8 cellular contexts compared by ENCODE assay signal in the genomic region with DNA sequence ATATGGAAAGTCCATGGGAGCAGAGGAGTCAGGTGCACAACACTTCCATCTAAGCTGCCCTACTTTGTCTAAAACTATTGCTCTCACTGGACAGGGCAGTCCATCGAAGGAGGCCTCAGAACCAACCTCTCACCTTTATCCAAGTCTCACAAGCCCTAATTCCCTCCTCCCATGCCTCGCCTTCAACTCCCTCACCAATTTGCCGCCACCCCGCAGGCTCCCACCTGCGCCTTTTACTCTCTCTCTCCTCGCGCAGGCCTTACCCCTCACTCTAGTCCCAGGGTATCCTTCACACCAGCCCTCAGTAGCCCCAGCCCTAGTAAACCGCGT. TPM values are rescaled to one million over a fixed set of nuclear protein-coding genes. Genes with fewer than 3 reads are reported as not detected.
DNase-seq lines count a peak whose midpoint lies in the region; ATAC-seq and TF ChIP-seq lines count a peak whose summit lies in the region.

No MANE protein-coding gene starts in this region.

- peak overlapping the region; percentile 98 for H2AFZ ChIP-seq in osteoblast (ENCODE audit: low read length)

- H3K27ac ChIP-seq in osteoblast (ENCODE audit: low read depth, low read length), result peak overlapping the region; percentile 93

- peaks cover 3% of the 10 kb centered on the region for H3K27me3 Mint-ChIP-seq in endothelial cell (ENCODE audit: unreplicated experiment)

- H3K4me1 ChIP-seq in NT2/D1 (ENCODE audit: insufficient read depth, insufficient read length) (peaks cover 4% of the 10 kb centered on the region), osteoblast (ENCODE audit: insufficient read depth, low read length) (peaks cover 11% of the 10 kb centered on the region)

- H3K36me3 ChIP-seq in NT2/D1 (ENCODE audit: insufficient read depth, insufficient read length, low read length) (peaks cover 5% of the 10 kb centered on the region), osteoblast (ENCODE audit: insufficient read depth, low read length) (no peaks in the 10 kb centered on the region)

- peaks cover 2% of the 10 kb centered on the region for H4K20me1 ChIP-seq in osteoblast (ENCODE audit: insufficient read depth, low read length)

- peak overlapping the region; percentile 90 for H3K27ac Mint-ChIP-seq in endothelial cell (ENCODE audit: unreplicated experiment)

- H3K4me3 ChIP-seq in NT2/D1 (ENCODE audit: insufficient read length, low read depth) (peak overlapping the region; percentile 94), osteoblast (ENCODE audit: insufficient read depth, low read length) (peak overlapping the region; percentile 98)

- H3K9me3 Mint-ChIP-seq in endothelial cell (ENCODE audit: unreplicated experiment), result no peaks in the 10 kb centered on the region

- ATAC-seq in GM21447 (IDR thresholded peaks at IDR 0.05; ENCODE audit: unreplicated experiment), result peak; percentile 0
- no peak for ATAC-seq in HG02588 (IDR thresholded peaks at IDR 0.05; ENCODE audit: unreplicated experiment)
- ATAC-seq in HG02970 (IDR thresholded peaks at IDR 0.05; ENCODE audit: low FRiP score, unreplicated experiment), result no peak
- ATAC-seq in HG02840 (IDR thresholded peaks at IDR 0.05; ENCODE audit: low FRiP score, unreplicated experiment), result no peak

- no peaks in the 10 kb centered on the region for H3K36me3 Mint-ChIP-seq in endothelial cell (ENCODE audit: low read depth, unreplicated experiment)

- TF ChIP-seq CTCF in endothelial cell (IDR thresholded peaks at IDR 0.05; ENCODE audit: unreplicated experiment) (no peak), osteoblast (IDR thresholded peaks at IDR 0.05; ENCODE audit: extremely low read depth, low read depth, low read length) (no peak)

- H3K9me3 ChIP-seq in NT2/D1 (ENCODE audit: insufficient read depth, low read length) (no peaks in the 10 kb centered on the region), osteoblast (ENCODE audit: low read depth, low read length) (no peaks in the 10 kb centered on the region)

- H3K4me3 Mint-ChIP-seq in endothelial cell (ENCODE audit: unreplicated experiment), result peak overlapping the region; percentile 99

- peak overlapping the region; percentile 96 for H3K9ac ChIP-seq in NT2/D1 (ENCODE audit: insufficient read length, low read depth)

- H3K27me3 ChIP-seq in NT2/D1 (ENCODE audit: insufficient read depth, insufficient read length), result no peaks in the 10 kb centered on the region
- H3K27me3 ChIP-seq in osteoblast (ENCODE audit: insufficient read depth, low read length), result no peaks in the 10 kb centered on the region

- no peak for DNase-seq in NT2/D1 (ENCODE audit: low read depth, low spot score)
- DNase-seq in endothelial cell (ENCODE audit: low spot score), result peak; percentile 20
- DNase-seq in osteoblast (ENCODE audit: insufficient read length, low spot score, missing footprints), result peak; percentile 82
- no peak for DNase-seq in NCI-H1436 treated with DMSO at 0.1 percent for 48 hours (lab: John Stamatoyannopoulos, UW)

- peaks cover 55% of the 10 kb centered on the region for H3K79me2 ChIP-seq in osteoblast (ENCODE audit: insufficient read depth, low read length)

- H3K4me2 ChIP-seq in osteoblast (ENCODE audit: insufficient read depth, low read length), result peak overlapping the region; percentile 96

- peaks cover 17% of the 10 kb centered on the region for H3K4me1 Mint-ChIP-seq in endothelial cell (ENCODE audit: unreplicated experiment)

RNA-seq across cellular contexts. Expression of a gene that starts 0.5 kb away (rescaled TPM):
- 29.3 TPM for total RNA-seq in endothelial cell (ENCODE audit: unreplicated experiment)
- 15.6 and 19.7 TPM in 2 replicates for total RNA-seq in osteoblast

RNA-seq across cellular contexts. Expression of a gene that starts 4.9 kb away (rescaled TPM):
- not detected for total RNA-seq in endothelial cell (ENCODE audit: unreplicated experiment)
- total RNA-seq in osteoblast, result under 0.01 TPM in 2 replicates

RNA-seq across cellular contexts. Expression of a gene that starts 25.7 kb away (rescaled TPM):
- total RNA-seq in endothelial cell (ENCODE audit: unreplicated experiment), result 0.64 TPM
- not detected in 2 replicates for total RNA-seq in osteoblast

RNA-seq across cellular contexts. Expression of a gene that starts 28.6 kb away (rescaled TPM):
- total RNA-seq in endothelial cell (ENCODE audit: unreplicated experiment) (not detected), osteoblast (not detected in 2 replicates)

RNA-seq across cellular contexts. Expression of a gene that starts 34.9 kb away (rescaled TPM):
- total RNA-seq in endothelial cell (ENCODE audit: unreplicated experiment) (not detected), osteoblast (not detected in 2 replicates)

Comparison
In these comparisons a context has a peak if more than half of its experiments do, and no peak if none do; other contexts are left out.
1. DNase-seq: peak in endothelial cell (single experiment) and osteoblast (single experiment); none in NT2/D1 (single experiment) and NCI-H1436 treated with DMSO at 0.1 percent for 48 hours (single experiment).